30 cellular contexts compared by ENCODE assay signal in the genomic region with DNA sequence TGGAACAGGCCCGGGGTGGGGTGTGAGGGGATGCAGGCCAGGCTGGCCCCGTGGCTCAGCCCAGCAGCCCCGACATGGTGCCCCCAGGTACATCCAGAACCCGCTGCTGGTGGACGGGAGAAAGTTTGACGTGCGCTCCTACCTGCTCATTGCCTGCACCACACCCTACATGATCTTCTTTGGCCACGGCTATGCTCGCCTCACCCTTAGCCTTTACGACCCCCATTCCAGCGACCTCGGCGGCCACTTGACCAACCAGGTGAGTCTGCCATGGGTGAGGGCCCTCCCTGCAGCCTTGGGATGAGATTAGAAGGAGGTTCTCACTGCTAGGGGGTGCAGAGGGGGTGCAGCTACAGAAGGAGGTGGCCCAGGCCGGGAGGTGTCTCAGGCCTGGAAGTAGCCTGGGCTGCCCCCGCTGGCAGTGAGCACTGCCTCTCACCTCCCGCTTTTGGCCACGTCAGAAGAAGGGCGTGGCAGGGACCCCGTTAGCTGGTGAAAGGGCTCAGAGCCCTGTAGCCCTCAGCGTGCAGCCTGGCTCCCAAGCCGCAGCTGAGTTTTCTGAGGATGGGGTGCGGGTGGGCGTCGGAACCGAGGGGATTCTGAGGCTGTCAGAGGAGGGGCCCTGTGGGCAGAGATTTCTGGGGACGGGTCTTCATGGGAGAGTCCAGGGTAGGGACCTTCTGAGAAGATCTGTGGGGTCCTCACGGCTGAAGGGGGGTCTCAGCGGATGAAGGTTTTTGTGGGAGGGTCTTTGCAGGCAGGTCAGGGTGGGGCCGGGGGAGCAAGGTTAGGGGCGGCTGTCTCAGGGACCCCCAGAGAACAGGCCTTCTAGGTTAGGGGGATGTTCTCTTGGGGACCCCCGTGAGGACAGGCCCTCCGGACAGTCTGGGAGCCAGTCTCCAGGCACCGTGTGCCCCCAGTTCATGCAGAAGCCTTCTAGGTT. TPM values are rescaled to one million over a fixed set of nuclear protein-coding genes. Genes with fewer than 3 reads are reported as not detected.
DNase-seq lines count a peak whose midpoint lies in the region; ATAC-seq and TF ChIP-seq lines count a peak whose summit lies in the region.
"Had no signal": no experiment of that assay in that cellular context is flagged by ENCODE, and none has a peak within 500 bp of the region (broad histone marks: within the 10 kb centered on the region; RNA-seq: fewer than 3 reads in every experiment).

No MANE protein-coding gene starts in this region.

- ATAC-seq in Right ventricle myocardium inferior (no peak), left cardiac atrium (no peak), right cardiac atrium (peak in 1 of 2 donors; percentile 5), sciatic nerve (no peak), HG02642 (IDR thresholded peaks at IDR 0.05; ENCODE audit: poor library complexity, unreplicated experiment) (no peak)
- ATAC-seq: A549; activated CD8-positive, alpha-beta T cell treated with anti-CD3 and anti-CD28 coated beads, Interleukin-2, amount 10 ng/mL, durations not matched to agents 7 days and 5 days had no signal

- no peak overlapping the region for H3K4me3 ChIP-seq in right cardiac atrium (ENCODE audit: low read length)
- no peak overlapping the region for H3K4me3 ChIP-seq in osteoblast (ENCODE audit: insufficient read depth, low read length)
- H3K4me3 ChIP-seq: A549, SK-N-MC, stomach, vagina had no signal

- H3K36me3 ChIP-seq in osteoblast (ENCODE audit: insufficient read depth, low read length): no peaks in the 10 kb centered on the region
- H3K36me3 ChIP-seq: breast epithelium, stomach, vagina had no signal

- 82% methylated on average over 32 of the region's 33 CpGs for WGBS in right cardiac atrium

- H3K9me3 ChIP-seq in right cardiac atrium (ENCODE audit: control insufficient read depth, low read length) (no peaks in the 10 kb centered on the region), osteoblast (ENCODE audit: low read depth, low read length) (no peaks in the 10 kb centered on the region)
- H3K9me3 ChIP-seq: A549, breast epithelium, stomach, vagina had no signal

- TF ChIP-seq CTCF in osteoblast (IDR thresholded peaks at IDR 0.05; ENCODE audit: extremely low read depth, low read depth, low read length): no peak

- DNase-seq in Right ventricle myocardium inferior (ENCODE audit: missing footprints) (peak; percentile 37), left cardiac atrium (no peak), NAMALWA (ENCODE audit: low spot score) (peak; percentile 33), right cardiac atrium (peak in 2 of 3 donors; percentile 28 to 33), osteoblast (ENCODE audit: insufficient read length, low spot score, missing footprints) (peak; percentile 84), sciatic nerve (ENCODE audit: low spot score) (no peak), putamen (ENCODE audit: low spot score) (no peak)
- DNase-seq: activated CD8-positive, alpha-beta T cell treated with anti-CD3 and anti-CD28 coated beads, Interleukin-2, amount 10 ng/mL, durations not matched to agents 7 days and 5 days; activated naive CD8-positive, alpha-beta T cell treated with anti-CD3 and anti-CD28 coated beads for 36 hours; KG1; midbrain; naive B cell; NCI-H1105 treated with DMSO at 0.1 percent for 48 hours; NCI-H2029; NCI-H524 treated with DMSO at 0.1 percent for 48 hours; OCI-M1; stomach had no signal

- no peak overlapping the region for H2AFZ ChIP-seq in osteoblast (ENCODE audit: low read length)

- no peaks in the 10 kb centered on the region for H4K20me1 ChIP-seq in osteoblast (ENCODE audit: insufficient read depth, low read length)

- H3K4me1 ChIP-seq in right cardiac atrium (ENCODE audit: control insufficient read depth, insufficient read depth, low read length) (no peaks in the 10 kb centered on the region), osteoblast (ENCODE audit: insufficient read depth, low read length) (no peaks in the 10 kb centered on the region)
- H3K4me1 ChIP-seq: A549, breast epithelium, stomach, vagina had no signal

- no peak overlapping the region for H3K4me2 ChIP-seq in osteoblast (ENCODE audit: insufficient read depth, low read length)
- H3K4me2 ChIP-seq: A549 had no signal

- H3K27ac ChIP-seq in right cardiac atrium (ENCODE audit: low read length) (no peak overlapping the region), osteoblast (ENCODE audit: low read depth, low read length) (no peak overlapping the region)
- H3K27ac ChIP-seq: A549, epithelial cell of prostate, SK-N-MC, stomach, vagina had no signal

- intact Hi-C loops in Right ventricle myocardium inferior (cut with DNase I) (no loop called here), left cardiac atrium (cut with DNase I) (no loop called here), right cardiac atrium (cut with DNase I) (no loop called here), sciatic nerve (cut with DNase I) (no loop called here)

- no peaks in the 10 kb centered on the region for H3K79me2 ChIP-seq in osteoblast (ENCODE audit: insufficient read depth, low read length)

- no peaks in the 10 kb centered on the region for H3K27me3 ChIP-seq in right cardiac atrium (ENCODE audit: control insufficient read depth, insufficient read depth)
- H3K27me3 ChIP-seq in osteoblast (ENCODE audit: insufficient read depth, low read length): peaks cover 7% of the 10 kb centered on the region
- H3K27me3 ChIP-seq: breast epithelium had no signal

RNA-seq across cellular contexts. Expression of gene TTLL10, which starts 10.4 kb away (rescaled TPM):
- total RNA-seq in Right ventricle myocardium inferior: 0.24 TPM
- not detected for total RNA-seq in left cardiac atrium
- total RNA-seq in right cardiac atrium: not detected
- polyA plus RNA-seq in right cardiac atrium: 0.09 TPM
- not detected in 2 replicates for total RNA-seq in osteoblast
- 0.71 TPM for total RNA-seq in sciatic nerve
- total RNA-seq: activated naive CD8-positive, alpha-beta T cell treated with anti-CD3 and anti-CD28 coated beads for 36 hours; glomerular endothelial cell; lower leg skin; MCF 10A; occipital lobe; pulmonary artery endothelial cell; skeletal muscle tissue; vagina had no signal
- polyA plus RNA-seq: A549 had no signal

RNA-seq across cellular contexts. Expression of gene TNFRSF18, which starts 22.3 kb away (rescaled TPM):
- total RNA-seq in Right ventricle myocardium inferior (not detected), left cardiac atrium (under 1 TPM in 1 of 2 donors, not detected in 1; 0.44 TPM), right cardiac atrium (under 1 TPM in 1 of 4 donors, not detected in 3; 0.38 TPM), osteoblast (0.29 TPM in 1 of 2 replicates, not detected in the other), sciatic nerve (0.58 TPM)
- 0.14 TPM for polyA plus RNA-seq in right cardiac atrium
- total RNA-seq: MCF 10A, occipital lobe, pulmonary artery endothelial cell had no signal
- polyA plus RNA-seq: A549 had no signal

RNA-seq across cellular contexts. Expression of gene TNFRSF4, which starts 29.8 kb away (rescaled TPM):
- total RNA-seq in Right ventricle myocardium inferior (1.4 TPM), left cardiac atrium (1 to 10 TPM; 1.2 to 1.6 TPM), right cardiac atrium (1 to 10 TPM; 1.0 to 2.0 (median 1.2) TPM), osteoblast (under 0.01 TPM in 1 of 2 replicates, not detected in the other), sciatic nerve (2.5 TPM)
- 2.3 TPM for polyA plus RNA-seq in right cardiac atrium
- total RNA-seq: H1, MCF 10A, occipital lobe, vagina had no signal
- polyA plus RNA-seq: A549 had no signal

RNA-seq across cellular contexts. Expression of gene SDF4, which starts 47.7 kb away (rescaled TPM):
- 125 TPM for total RNA-seq in Right ventricle myocardium inferior
- total RNA-seq in left cardiac atrium: 100 to 1,000 TPM; 132 to 173 TPM
- 100 to 1,000 TPM; 156 to 215 (median 168) TPM for total RNA-seq in right cardiac atrium
- 165 TPM for polyA plus RNA-seq in right cardiac atrium
- total RNA-seq in osteoblast: 136 and 151 TPM in 2 replicates
- total RNA-seq in sciatic nerve: 94.9 TPM

RNA-seq across cellular contexts. Expression of gene B3GALT6, which starts 47.9 kb away (rescaled TPM):
- total RNA-seq in Right ventricle myocardium inferior (8.3 TPM), left cardiac atrium (10 to 100 TPM; 11.3 to 16.0 TPM), right cardiac atrium (10 to 100 TPM; 10.2 to 13.3 (median 12.0) TPM), osteoblast (26.5 and 29.7 TPM in 2 replicates), sciatic nerve (10.9 TPM)
- 9.1 TPM for polyA plus RNA-seq in right cardiac atrium

Comparison
In these comparisons a context has a peak if more than half of its experiments do, and no peak if none do; other contexts are left out.
1. DNase-seq: peak in Right ventricle myocardium inferior (single experiment), NAMALWA (single experiment), right cardiac atrium (2 of 3) and osteoblast (single experiment); none in left cardiac atrium (single experiment), sciatic nerve (single experiment) and putamen (single experiment).